Comparison of ENCODE assay signal across 26 cellular contexts in genomic region chrX:129493643-129494042, GRCh38. TPM values are rescaled to one million over a fixed set of nuclear protein-coding genes. Genes with fewer than 3 reads are reported as not detected.
A peak's percentile ranks its signal among the peaks of the same experiment; 100 is the strongest.
DNase-seq lines count a peak whose midpoint lies in the region; ATAC-seq and TF ChIP-seq lines count a peak whose summit lies in the region.
"Had no signal": no experiment of that assay in that cellular context is flagged by ENCODE, and none has a peak within 500 bp of the region (broad histone marks: within the 10 kb centered on the region; RNA-seq: fewer than 3 reads in every experiment).

No MANE protein-coding gene starts in this region.

- peaks cover 0 to 3% of the 10 kb centered on the region in 2 donors for H3K27me3 ChIP-seq in breast epithelium
- H3K27me3 ChIP-seq: esophagus squamous epithelium, transverse colon had no signal

- DNase-seq in MCF 10A (ENCODE audit: unreplicated experiment) (peak; percentile 21), breast epithelium (ENCODE audit: low spot score in 2 of 2) (no peak), WTC11 (ENCODE audit: low spot score) (no peak), fibroblast of peridontal ligament (ENCODE audit: extremely low read depth) (peak; percentile 48), stromal cell of bone marrow (ENCODE audit: low read depth) (peak; percentile 45), medulla oblongata (ENCODE audit: extremely low spot score) (no peak), nucleus accumbens (lab: John Stamatoyannopoulos, UW) (no peak)
- DNase-seq: 8988T; activated CD4-positive, CD25-positive, alpha-beta regulatory T cell; activated CD8-positive, alpha-beta memory T cell treated with anti-CD3 and anti-CD28 coated beads for 24 hours; activated naive CD8-positive, alpha-beta T cell treated with anti-CD3 and anti-CD28 coated beads for 36 hours; activated T-cell treated with anti-CD3 and anti-CD28 coated beads, Interleukin-2, amount 50 U/mL, for 72 hours; caudate nucleus; DMS 273 treated with DMSO at 0.1 percent for 48 hours; esophagus squamous epithelium; hippocampal formation; kidney; NCI-H524; retina; SIG-M5; transverse colon had no signal

- H3K4me1 ChIP-seq in breast epithelium = no peaks in the 10 kb centered on the region
- H3K4me1 ChIP-seq: esophagus squamous epithelium, transverse colon had no signal

- H3K4me3 Mint-ChIP-seq in MCF 10A (ENCODE audit: unreplicated experiment) = no peak overlapping the region
- no peak overlapping the region for H3K4me3 Mint-ChIP-seq in WTC11
- H3K4me3 Mint-ChIP-seq: activated naive CD8-positive, alpha-beta T cell treated with anti-CD3 and anti-CD28 coated beads for 36 hours; activated T-cell treated with anti-CD3 and anti-CD28 coated beads, Interleukin-2, amount 50 U/mL, for 72 hours; CD14-positive monocyte; neural crest cell; stimulated activated memory B cell treated with anti-CD40 and anti-IgM and Interleukin-4, amounts not matched to agents 10 μg/mL and 1 μg/mL and 100 μg/mL, for 72 hours; T-helper 1 cell treated with Interleukin-12 subunit alpha and Interleukin-12 subunit beta and Interleukin-4 antibody, amounts not matched to agents 30 μg/mL and 1 μg/mL, for 36 hours had no signal

- ATAC-seq in WTC11 (no peak), GM18511 (IDR thresholded peaks at IDR 0.05; ENCODE audit: unreplicated experiment) (no peak)
- ATAC-seq: activated T-cell treated with anti-CD3 and anti-CD28 coated beads, Interleukin-2, amount 50 U/mL, for 72 hours; stimulated activated memory B cell treated with anti-CD40 and anti-IgM and Interleukin-4, amounts not matched to agents 10 μg/mL and 1 μg/mL and 100 μg/mL, for 72 hours had no signal

- POLR2A ChIA-PET in MCF 10A (lab: Yijun Ruan, JAX) (interaction anchor here (0.5 to 1.0 kb wide), 2 partner anchors 11 to 29 kb away, joined by 3 read pairs; no protein-coding TSS in a partner anchor), WTC11 (lab: Charles Lee) (no interaction called here)

- CTCF ChIA-PET in MCF 10A (lab: Yijun Ruan, JAX) = no interaction called here
- CTCF ChIA-PET in WTC11 (lab: Charles Lee) = no interaction called here

- no peak for TF ChIP-seq POLR2A in breast epithelium (IDR thresholded peaks at IDR 0.05)

- no peaks in the 10 kb centered on the region for H3K9me3 ChIP-seq in breast epithelium
- H3K9me3 ChIP-seq: esophagus squamous epithelium, transverse colon had no signal

- BruUV-seq in MCF 10A (replicated peaks; lab: Mats Ljungman, UMichigan) = no TSS peak

- H3K27me3 Mint-ChIP-seq in MCF 10A (ENCODE audit: insufficient read depth, unreplicated experiment) (peaks cover 30% of the 10 kb centered on the region), WTC11 (ENCODE audit: low read depth) (no peaks in the 10 kb centered on the region)
- H3K27me3 Mint-ChIP-seq: activated naive CD8-positive, alpha-beta T cell treated with anti-CD3 and anti-CD28 coated beads for 36 hours; stimulated activated memory B cell treated with anti-CD40 and anti-IgM and Interleukin-4, amounts not matched to agents 10 μg/mL and 1 μg/mL and 100 μg/mL, for 72 hours had no signal

- H3K27ac ChIP-seq in breast epithelium = no peak overlapping the region
- H3K27ac ChIP-seq: esophagus squamous epithelium, transverse colon had no signal

- intact Hi-C loops in MCF 10A (cut with micrococcal nuclease) = no loop called here
- intact Hi-C loops in breast epithelium (cut with DNase I; ENCODE audit: low total_unique reads) = no loop called here

- no peak overlapping the region for H3K27ac Mint-ChIP-seq in MCF 10A (ENCODE audit: low read depth, unreplicated experiment)
- H3K27ac Mint-ChIP-seq in WTC11 = peak overlapping the region; percentile 45; the same call in 1 of the 2 replicates
- H3K27ac Mint-ChIP-seq: activated naive CD8-positive, alpha-beta T cell treated with anti-CD3 and anti-CD28 coated beads for 36 hours; activated T-cell treated with anti-CD3 and anti-CD28 coated beads, Interleukin-2, amount 50 U/mL, for 72 hours; CD14-positive monocyte; stimulated activated memory B cell treated with anti-CD40 and anti-IgM and Interleukin-4, amounts not matched to agents 10 μg/mL and 1 μg/mL and 100 μg/mL, for 72 hours; T-helper 1 cell treated with Interleukin-12 subunit alpha and Interleukin-12 subunit beta and Interleukin-4 antibody, amounts not matched to agents 30 μg/mL and 1 μg/mL, for 36 hours had no signal

- TF ChIP-seq CTCF in MCF 10A (IDR thresholded peaks at IDR 0.05; ENCODE audit: unreplicated experiment) (no peak), breast epithelium (IDR thresholded peaks at IDR 0.05) (no peak), WTC11 (IDR thresholded peaks at IDR 0.05) (no peak)

- no peaks in the 10 kb centered on the region for H3K9me3 Mint-ChIP-seq in MCF 10A (ENCODE audit: unreplicated experiment)
- no peaks in the 10 kb centered on the region for H3K9me3 Mint-ChIP-seq in WTC11
- H3K9me3 Mint-ChIP-seq: activated naive CD8-positive, alpha-beta T cell treated with anti-CD3 and anti-CD28 coated beads for 36 hours; activated T-cell treated with anti-CD3 and anti-CD28 coated beads, Interleukin-2, amount 50 U/mL, for 72 hours; neural crest cell; stimulated activated memory B cell treated with anti-CD40 and anti-IgM and Interleukin-4, amounts not matched to agents 10 μg/mL and 1 μg/mL and 100 μg/mL, for 72 hours; T-helper 1 cell treated with Interleukin-12 subunit alpha and Interleukin-12 subunit beta and Interleukin-4 antibody, amounts not matched to agents 30 μg/mL and 1 μg/mL, for 36 hours had no signal

- H3K4me1 Mint-ChIP-seq in MCF 10A (ENCODE audit: insufficient read depth, unreplicated experiment) (peaks cover 8% of the 10 kb centered on the region), WTC11 (no peaks in the 10 kb centered on the region)
- H3K4me1 Mint-ChIP-seq: activated naive CD8-positive, alpha-beta T cell treated with anti-CD3 and anti-CD28 coated beads for 36 hours; CD14-positive monocyte; neural crest cell; stimulated activated memory B cell treated with anti-CD40 and anti-IgM and Interleukin-4, amounts not matched to agents 10 μg/mL and 1 μg/mL and 100 μg/mL, for 72 hours had no signal

- no peaks in the 10 kb centered on the region for H3K36me3 ChIP-seq in breast epithelium
- H3K36me3 ChIP-seq: transverse colon had no signal

- no peak overlapping the region for H3K4me3 ChIP-seq in breast epithelium
- H3K4me3 ChIP-seq: esophagus squamous epithelium, transverse colon had no signal

- no peaks in the 10 kb centered on the region for H3K36me3 Mint-ChIP-seq in MCF 10A (ENCODE audit: insufficient read depth, unreplicated experiment)
- H3K36me3 Mint-ChIP-seq in WTC11 = peaks cover 46% of the 10 kb centered on the region
- H3K36me3 Mint-ChIP-seq: activated naive CD8-positive, alpha-beta T cell treated with anti-CD3 and anti-CD28 coated beads for 36 hours; CD14-positive monocyte; stimulated activated memory B cell treated with anti-CD40 and anti-IgM and Interleukin-4, amounts not matched to agents 10 μg/mL and 1 μg/mL and 100 μg/mL, for 72 hours had no signal

TF ChIP-seq in WTC11, 78 proteins besides CTCF, POLR2A, EP300 and RAD21:
- TF ChIP-seq NR2C2 (CRISPR knock-in tag; IDR thresholded peaks at IDR 0.05) = no peak
- TF ChIP-seq ZNF423 (CRISPR knock-in tag; IDR thresholded peaks at IDR 0.05) = no peak
- TF ChIP-seq ZNF512 (CRISPR knock-in tag; IDR thresholded peaks at IDR 0.05; ENCODE audit: borderline replicate concordance) = no peak
- TF ChIP-seq NR1H2 (CRISPR knock-in tag; IDR thresholded peaks at IDR 0.05) = no peak
- TF ChIP-seq E2F1 (CRISPR knock-in tag; IDR thresholded peaks at IDR 0.05) = no peak
- TF ChIP-seq E2F4 (CRISPR knock-in tag; IDR thresholded peaks at IDR 0.05; ENCODE audit: borderline replicate concordance, low read depth) = no peak
- TF ChIP-seq GABPB1 (CRISPR knock-in tag; IDR thresholded peaks at IDR 0.05) = no peak
- no peak for TF ChIP-seq IRF1 (CRISPR knock-in tag; IDR thresholded peaks at IDR 0.05)

RNA-seq across cellular contexts. Expression of gene SMARCA1, which starts 29.6 kb away (rescaled TPM):
- total RNA-seq in MCF 10A (2022) = 1.7 and 2.0 TPM in 2 replicates
- 10 to 100 TPM; 29.5 to 34.4 (median 33.4) TPM for total RNA-seq in breast epithelium
- total RNA-seq in WTC11 (2021) = 46.1 to 57.3 TPM (median 54.9 TPM) in 3 replicates

RNA-seq across cellular contexts. Expression of gene OCRL, which starts 46.4 kb away (rescaled TPM):
- 25.3 and 26.8 TPM in 2 replicates for total RNA-seq in MCF 10A (2022)
- 10 to 100 TPM; 16.7 to 22.1 (median 17.4) TPM for total RNA-seq in breast epithelium
- 17.4 to 18.9 TPM (median 18.2 TPM) in 3 replicates for total RNA-seq in WTC11 (2021)

Comparison
In these comparisons a context has a peak if more than half of its experiments do, and no peak if none do; other contexts are left out.
1. DNase-seq: peak in MCF 10A (single experiment), fibroblast of peridontal ligament (single experiment) and stromal cell of bone marrow (single experiment); none in breast epithelium (0 of 2), WTC11 (single experiment), medulla oblongata (single experiment) and nucleus accumbens (0 of 56).
2. RNA of gene SMARCA1, which starts 29.6 kb away (total RNA-seq): 46.1 to 57.3 TPM in WTC11 and 29.5 to 34.4 TPM in breast epithelium; 1.7 to 2.0 TPM in MCF 10A; every median in the first group is over 10 times any median in the second.